Comparison of ENCODE assay signal across 8 cellular contexts in the genomic region with DNA sequence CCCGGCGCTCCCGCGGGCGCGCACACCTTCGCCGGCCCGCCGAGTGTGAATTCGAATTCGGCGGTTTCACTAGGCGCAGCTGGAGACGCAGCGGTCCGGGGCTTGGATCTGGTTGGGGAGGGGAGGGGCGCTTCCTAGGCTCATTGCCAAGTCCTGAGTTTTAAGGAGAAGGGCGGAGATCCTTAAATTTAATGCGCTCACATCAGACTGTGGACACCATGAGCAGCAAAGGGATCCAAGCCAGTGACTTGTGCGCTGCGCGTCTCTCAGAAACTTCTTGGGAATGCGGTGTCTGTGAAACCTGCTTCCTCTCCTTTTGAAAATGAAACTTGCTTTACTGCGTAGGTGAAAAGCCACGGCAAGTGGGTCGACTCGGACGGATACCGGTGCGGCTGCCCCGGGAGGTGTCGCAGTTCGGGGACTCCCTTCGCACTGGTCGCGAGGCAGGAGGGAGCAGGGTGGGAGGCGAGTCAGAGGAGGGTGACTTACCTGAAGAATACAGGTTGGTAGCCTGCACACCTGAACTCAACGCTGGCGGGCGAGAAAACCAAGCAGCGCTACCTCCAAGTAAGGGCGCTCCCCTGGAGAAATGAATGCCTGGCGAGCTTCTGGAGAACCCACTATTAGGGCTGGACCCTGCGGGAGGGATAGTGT. TPM values are rescaled to one million over a fixed set of nuclear protein-coding genes. Genes with fewer than 3 reads are reported as not detected.
DNase-seq lines count a peak whose midpoint lies in the region; ATAC-seq lines count a peak whose summit lies in the region.

No MANE protein-coding gene starts in this region.

- H3K9me3 ChIP-seq in HUES48 (ENCODE audit: control insufficient read depth, insufficient read depth, low read length) (no peaks in the 10 kb centered on the region), mucosa of stomach (ENCODE audit: control insufficient read depth, low read length) (no peaks in the 10 kb centered on the region)

- no peaks in the 10 kb centered on the region for H3K9me3 Mint-ChIP-seq in activated CD4-positive, alpha-beta memory T cell treated with anti-CD3 and anti-CD28 coated beads for 36 hours
- no peaks in the 10 kb centered on the region for H3K9me3 Mint-ChIP-seq in effector memory CD8-positive, alpha-beta T cell

- peak; percentile 19 for DNase-seq in GM03348 (ENCODE audit: low spot score)
- peak; percentile 69 for DNase-seq in activated CD4-positive, alpha-beta memory T cell treated with anti-CD3 and anti-CD28 coated beads for 36 hours
- DNase-seq in effector memory CD8-positive, alpha-beta T cell: peak; percentile 66 to 74 (median 69)
- peak; percentile 40 to 58 for DNase-seq in stimulated activated CD8-positive, alpha-beta memory T cell treated with anti-CD3 and anti-CD28 coated beads, Interleukin-7, amount 100 ng/mL, for 4 hours (ENCODE audit: low read depth in 2 of 2)
- no peak for DNase-seq in NAMALWA (ENCODE audit: low spot score)

- peak overlapping the region; percentile 89 for H3K4me3 Mint-ChIP-seq in activated CD4-positive, alpha-beta memory T cell treated with anti-CD3 and anti-CD28 coated beads for 36 hours
- H3K4me3 Mint-ChIP-seq in effector memory CD8-positive, alpha-beta T cell: peak overlapping the region; percentile 96 to 97

- peak overlapping the region; percentile 83 for H3K27ac Mint-ChIP-seq in activated CD4-positive, alpha-beta memory T cell treated with anti-CD3 and anti-CD28 coated beads for 36 hours
- H3K27ac Mint-ChIP-seq in effector memory CD8-positive, alpha-beta T cell: peak overlapping the region; percentile 94 to 98

- H3K27me3 ChIP-seq in HUES48 (ENCODE audit: control insufficient read depth, insufficient read depth, low read length): peaks cover 53% of the 10 kb centered on the region
- no peaks in the 10 kb centered on the region for H3K27me3 ChIP-seq in mucosa of stomach (ENCODE audit: control insufficient read depth, insufficient read depth, low read length)

- no peaks in the 10 kb centered on the region for H3K36me3 ChIP-seq in HUES48 (ENCODE audit: control insufficient read depth, insufficient read depth, low read length)
- no peaks in the 10 kb centered on the region for H3K36me3 ChIP-seq in mucosa of stomach (ENCODE audit: control insufficient read depth, insufficient read depth, low read length)

- no peaks in the 10 kb centered on the region for H3K27me3 Mint-ChIP-seq in activated CD4-positive, alpha-beta memory T cell treated with anti-CD3 and anti-CD28 coated beads for 36 hours
- no peaks in the 10 kb centered on the region for H3K27me3 Mint-ChIP-seq in effector memory CD8-positive, alpha-beta T cell

- peak; percentile 47 for ATAC-seq in effector memory CD8-positive, alpha-beta T cell (replicated peaks)
- ATAC-seq in GM18873 (IDR thresholded peaks at IDR 0.05; ENCODE audit: low FRiP score, unreplicated experiment): no peak

- H3K27ac ChIP-seq in HUES48 (ENCODE audit: low read depth, low read length): no peak overlapping the region

- H3K4me1 Mint-ChIP-seq in activated CD4-positive, alpha-beta memory T cell treated with anti-CD3 and anti-CD28 coated beads for 36 hours (ENCODE audit: low read depth): peaks cover 45% of the 10 kb centered on the region
- H3K4me1 Mint-ChIP-seq in effector memory CD8-positive, alpha-beta T cell (ENCODE audit: low read depth in 2 of 2): peaks cover 44 to 47% of the 10 kb centered on the region in 2 donors

- POLR2A ChIA-PET in activated CD4-positive, alpha-beta memory T cell treated with anti-CD3 and anti-CD28 coated beads for 36 hours (lab: Charles Lee): interaction anchor here (0.7 to 2.8 kb wide), 8 partner anchors 11 to 73 kb away, joined by 3 to 83 read pairs (median 5); no protein-coding TSS in a partner anchor

- peaks cover 16% of the 10 kb centered on the region for H3K36me3 Mint-ChIP-seq in activated CD4-positive, alpha-beta memory T cell treated with anti-CD3 and anti-CD28 coated beads for 36 hours
- peaks cover 68% of the 10 kb centered on the region for H3K36me3 Mint-ChIP-seq in effector memory CD8-positive, alpha-beta T cell (ENCODE audit: insufficient read depth)

- intact Hi-C loops in activated CD4-positive, alpha-beta memory T cell treated with anti-CD3 and anti-CD28 coated beads for 36 hours (cut with micrococcal nuclease): loop anchor here (1.0 to 10.0 kb wide), 4 partner anchors 71 to 1232 kb away; partner anchors contain the start of genes ATP1A1, GDAP2 and WDR3

- CTCF ChIA-PET in activated CD4-positive, alpha-beta memory T cell treated with anti-CD3 and anti-CD28 coated beads for 36 hours (lab: Charles Lee): interaction anchor here (0.6 to 3.4 kb wide), 11 partner anchors 12 to 152 kb away, joined by 3 to 19 read pairs (median 6); no protein-coding TSS in a partner anchor

- H3K9ac ChIP-seq in HUES48 (ENCODE audit: low read depth, low read length): no peak overlapping the region
- H3K9ac ChIP-seq in mucosa of stomach (ENCODE audit: low read length): peak overlapping the region; percentile 84

- H3K4me3 ChIP-seq in HUES48 (ENCODE audit: low read depth, low read length) (peak overlapping the region; percentile 65), mucosa of stomach (ENCODE audit: low read length) (peak overlapping the region; percentile 53)

- peaks cover 16% of the 10 kb centered on the region for H3K4me1 ChIP-seq in HUES48 (ENCODE audit: control insufficient read depth, insufficient read depth, low read length)
- H3K4me1 ChIP-seq in mucosa of stomach (ENCODE audit: control insufficient read depth, insufficient read depth, low read length): peaks cover 32% of the 10 kb centered on the region

RNA-seq across cellular contexts. Expression of gene TENT5C, which starts 0.9 kb away (rescaled TPM):
- total RNA-seq in activated CD4-positive, alpha-beta memory T cell treated with anti-CD3 and anti-CD28 coated beads for 36 hours: 10 to 100 TPM; 13.8 to 14.0 TPM
